In the genomic region with DNA sequence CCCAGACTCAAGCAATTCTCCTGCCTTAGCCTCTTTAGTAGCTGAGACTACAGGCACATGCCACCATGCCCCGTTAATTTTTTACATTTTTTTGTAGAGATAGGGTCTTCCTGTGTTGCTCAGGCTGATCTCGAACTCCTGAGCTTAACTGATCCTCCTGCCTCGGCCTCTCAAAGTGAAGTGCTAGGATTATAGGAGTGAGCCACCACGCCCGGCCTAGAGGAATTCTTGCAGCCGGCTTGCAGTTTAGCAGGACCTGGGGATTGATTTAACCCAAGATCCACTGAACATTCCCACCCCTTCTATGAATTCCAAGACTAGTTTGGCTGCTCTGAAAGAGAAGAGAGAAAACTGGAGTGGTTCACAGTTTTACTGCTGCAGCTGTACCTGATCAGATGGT, we compare ENCODE assay signal across 12 cellular contexts.
A peak's percentile ranks its signal among the peaks of the same experiment; 100 is the strongest.
DNase-seq lines count a peak whose midpoint lies in the region; ATAC-seq lines count a peak whose summit lies in the region.
"Had no signal": no experiment of that assay in that cellular context is flagged by ENCODE, and none has a peak within 500 bp of the region (broad histone marks: within the 10 kb centered on the region; RNA-seq: fewer than 3 reads in every experiment).

No MANE protein-coding gene starts in this region.

- no peak for ATAC-seq in effector memory CD8-positive, alpha-beta T cell (replicated peaks)
- no peak for ATAC-seq in HG03354 (IDR thresholded peaks at IDR 0.05; ENCODE audit: poor library complexity, severe bottlenecking, unreplicated experiment)
- ATAC-seq in HG03095 (IDR thresholded peaks at IDR 0.05; ENCODE audit: unreplicated experiment) = no peak
- no peak for ATAC-seq in HG02938 (IDR thresholded peaks at IDR 0.05; ENCODE audit: unreplicated experiment)

- peaks cover 5% of the 10 kb centered on the region for H3K9me3 Mint-ChIP-seq in activated naive CD4-positive, alpha-beta T cell treated with anti-CD3 and anti-CD28 coated beads, Interleukin-2, amount 50 U/mL, for 24 hours
- no peaks in the 10 kb centered on the region for H3K9me3 Mint-ChIP-seq in effector memory CD8-positive, alpha-beta T cell

- H3K27ac ChIP-seq in KOPT-K1 (ENCODE audit: low read depth, low read length, poor library complexity, severe bottlenecking) = peak overlapping the region; percentile 16

- H3K36me3 ChIP-seq in KOPT-K1 (ENCODE audit: insufficient read depth, low read length) = no peaks in the 10 kb centered on the region
- H3K36me3 ChIP-seq: HAP-1 had no signal

- H3K9me3 ChIP-seq in KOPT-K1 (ENCODE audit: insufficient read depth, low read length, poor library complexity, severe bottlenecking) = no peaks in the 10 kb centered on the region
- H3K9me3 ChIP-seq: HAP-1 had no signal

- peaks cover 89% of the 10 kb centered on the region for H3K4me1 Mint-ChIP-seq in activated naive CD4-positive, alpha-beta T cell treated with anti-CD3 and anti-CD28 coated beads, Interleukin-2, amount 50 U/mL, for 24 hours
- peaks cover 47 to 70% of the 10 kb centered on the region in 2 donors for H3K4me1 Mint-ChIP-seq in effector memory CD8-positive, alpha-beta T cell (ENCODE audit: low read depth in 2 of 2)

- DNase-seq in activated naive CD4-positive, alpha-beta T cell treated with anti-CD3 and anti-CD28 coated beads, Interleukin-2, amount 50 U/mL, for 16 hours = no peak
- DNase-seq in effector memory CD8-positive, alpha-beta T cell = no peak
- DNase-seq: C1 segment of cervical spinal cord, DMS53, GF-D8 had no signal

- no peaks in the 10 kb centered on the region for H3K27me3 Mint-ChIP-seq in activated naive CD4-positive, alpha-beta T cell treated with anti-CD3 and anti-CD28 coated beads, Interleukin-2, amount 50 U/mL, for 24 hours
- H3K27me3 Mint-ChIP-seq in effector memory CD8-positive, alpha-beta T cell = no peaks in the 10 kb centered on the region
- H3K27me3 Mint-ChIP-seq: B cell had no signal

- no peaks in the 10 kb centered on the region for H3K36me3 Mint-ChIP-seq in activated naive CD4-positive, alpha-beta T cell treated with anti-CD3 and anti-CD28 coated beads, Interleukin-2, amount 50 U/mL, for 24 hours
- peaks cover 7% of the 10 kb centered on the region for H3K36me3 Mint-ChIP-seq in effector memory CD8-positive, alpha-beta T cell (ENCODE audit: insufficient read depth)

- H3K4me3 Mint-ChIP-seq in activated naive CD4-positive, alpha-beta T cell treated with anti-CD3 and anti-CD28 coated beads, Interleukin-2, amount 50 U/mL, for 24 hours = no peak overlapping the region
- no peak overlapping the region for H3K4me3 Mint-ChIP-seq in effector memory CD8-positive, alpha-beta T cell
- H3K4me3 Mint-ChIP-seq: B cell had no signal

- peak overlapping the region; percentile 70 for H3K27ac Mint-ChIP-seq in activated naive CD4-positive, alpha-beta T cell treated with anti-CD3 and anti-CD28 coated beads, Interleukin-2, amount 50 U/mL, for 24 hours
- peak overlapping the region; percentile 49 to 81 for H3K27ac Mint-ChIP-seq in effector memory CD8-positive, alpha-beta T cell
- H3K27ac Mint-ChIP-seq: B cell had no signal
